ENCODE assay signal across 8 cellular contexts in the genomic region with DNA sequence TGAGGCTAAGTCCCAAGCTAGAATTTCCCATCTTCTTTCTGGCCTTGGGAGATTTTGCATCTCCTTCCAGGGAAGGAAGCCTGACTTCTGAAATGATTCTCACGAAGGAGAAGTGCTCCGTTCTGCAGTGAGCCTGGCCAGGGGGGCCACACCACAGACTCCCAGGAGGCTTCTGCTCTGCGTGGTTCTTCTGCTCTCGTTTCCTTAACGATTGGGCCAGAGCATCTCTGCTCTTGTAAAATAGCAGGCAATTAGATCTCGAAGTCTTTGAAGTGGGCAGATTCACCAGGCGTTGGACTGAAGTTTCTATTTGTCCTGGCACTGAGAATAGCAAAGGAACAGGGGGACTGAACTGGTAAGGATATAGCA. TPM values are rescaled to one million over a fixed set of nuclear protein-coding genes. Genes with fewer than 3 reads are reported as not detected.
DNase-seq lines count a peak whose midpoint lies in the region; ATAC-seq and TF ChIP-seq lines count a peak whose summit lies in the region.

No MANE protein-coding gene starts in this region.

- H3K9me3 Mint-ChIP-seq in activated CD4-positive, alpha-beta memory T cell treated with anti-CD3 and anti-CD28 coated beads, Interleukin-2, amount 10 ng/mL, durations not matched to agents 7 days and 5 days = peaks cover 15% of the 10 kb centered on the region
- H3K9me3 Mint-ChIP-seq in neural crest cell = no peaks in the 10 kb centered on the region

- peak overlapping the region; percentile 59 for H3K4me3 Mint-ChIP-seq in activated CD4-positive, alpha-beta memory T cell treated with anti-CD3 and anti-CD28 coated beads, Interleukin-2, amount 10 ng/mL, durations not matched to agents 7 days and 5 days
- H3K4me3 Mint-ChIP-seq in neural crest cell = no peak overlapping the region

- H3K36me3 Mint-ChIP-seq in activated CD4-positive, alpha-beta memory T cell treated with anti-CD3 and anti-CD28 coated beads, Interleukin-2, amount 10 ng/mL, durations not matched to agents 7 days and 5 days (ENCODE audit: low read depth) = peaks cover 14% of the 10 kb centered on the region
- no peaks in the 10 kb centered on the region for H3K36me3 Mint-ChIP-seq in neural crest cell (ENCODE audit: low read depth)

- peaks cover 51% of the 10 kb centered on the region for H3K4me1 Mint-ChIP-seq in activated CD4-positive, alpha-beta memory T cell treated with anti-CD3 and anti-CD28 coated beads, Interleukin-2, amount 10 ng/mL, durations not matched to agents 7 days and 5 days
- no peaks in the 10 kb centered on the region for H3K4me1 Mint-ChIP-seq in neural crest cell

- H3K27ac Mint-ChIP-seq in activated CD4-positive, alpha-beta memory T cell treated with anti-CD3 and anti-CD28 coated beads, Interleukin-2, amount 10 ng/mL, durations not matched to agents 7 days and 5 days = peak overlapping the region; percentile 85
- no peak overlapping the region for H3K27ac Mint-ChIP-seq in neural crest cell (ENCODE audit: unreplicated experiment)

- peak; percentile 42 for ATAC-seq in HG02938 (IDR thresholded peaks at IDR 0.05; ENCODE audit: unreplicated experiment)
- no peak for ATAC-seq in HG03039 (IDR thresholded peaks at IDR 0.05; ENCODE audit: unreplicated experiment)

- CTCF ChIA-PET in activated CD4-positive, alpha-beta memory T cell treated with anti-CD3 and anti-CD28 coated beads, Interleukin-2, amount 10 ng/mL, durations not matched to agents 7 days and 5 days (lab: Charles Lee) = interaction anchor here (0.7 to 4.2 kb wide), 9 partner anchors 10 to 62 kb away, joined by 3 to 22 read pairs (median 5); no protein-coding TSS in a partner anchor

- H3K27me3 Mint-ChIP-seq in activated CD4-positive, alpha-beta memory T cell treated with anti-CD3 and anti-CD28 coated beads, Interleukin-2, amount 10 ng/mL, durations not matched to agents 7 days and 5 days = no peaks in the 10 kb centered on the region
- H3K27me3 Mint-ChIP-seq in neural crest cell (ENCODE audit: low read depth) = peaks cover 17% of the 10 kb centered on the region

- peak; percentile 1 for DNase-seq in DMS 273 treated with DMSO at 0.1 percent for 48 hours (lab: John Stamatoyannopoulos, UW)
- no peak for DNase-seq in DMS 273 (lab: John Stamatoyannopoulos, UW; ENCODE audit: unreplicated experiment)
- DNase-seq in activated CD4-positive, alpha-beta memory T cell treated with anti-CD3 and anti-CD28 coated beads, Interleukin-2, amount 10 ng/mL, durations not matched to agents 7 days and 5 days = no peak
- no peak for DNase-seq in neural crest cell (ENCODE audit: low read depth, low spot score)
- DNase-seq in cerebellum (ENCODE audit: low spot score) = no peak
- DNase-seq in cerebellar cortex (ENCODE audit: low spot score) = no peak

- POLR2A ChIA-PET in activated CD4-positive, alpha-beta memory T cell treated with anti-CD3 and anti-CD28 coated beads, Interleukin-2, amount 10 ng/mL, durations not matched to agents 7 days and 5 days (lab: Charles Lee) = interaction anchor here (0.5 to 2.7 kb wide), 13 partner anchors 8 to 655 kb away, joined by 3 to 18 read pairs (median 4); no protein-coding TSS in a partner anchor

- TF ChIP-seq CTCF in neural crest cell (conservative IDR thresholded peaks at IDR 0.05) = peak; percentile 0

RNA-seq across cellular contexts. Expression of a gene that starts 6.7 kb away (rescaled TPM):
- 10 to 100 TPM; 63.0 to 66.1 TPM for total RNA-seq in activated CD4-positive, alpha-beta memory T cell treated with anti-CD3 and anti-CD28 coated beads, Interleukin-2, amount 10 ng/mL, durations not matched to agents 7 days and 5 days
- total RNA-seq in neural crest cell = not detected in 2 replicates
- total RNA-seq in cerebellum = not detected

Comparison
In these comparisons a context has a peak if more than half of its experiments do, and no peak if none do; other contexts are left out.
1. RNA of a gene that starts 6.7 kb away (total RNA-seq): 63.0 to 66.1 TPM in activated CD4-positive, alpha-beta memory T cell treated with anti-CD3 and anti-CD28 coated beads, Interleukin-2, amount 10 ng/mL, durations not matched to agents 7 days and 5 days; not detected in cerebellum (single experiment) and not detected in neural crest cell; every median in the first group is over 10 times any median in the second.